Comparison of ENCODE assay signal across 22 cellular contexts in genomic region chr13:105904034-105904742, GRCh38.
"Had no signal": no experiment of that assay in that cellular context is flagged by ENCODE, and none has a peak within 500 bp of the region (broad histone marks: within the 10 kb centered on the region; RNA-seq: fewer than 3 reads in every experiment).

No MANE protein-coding gene starts in this region.

- ATAC-seq: heart right ventricle; naive thymus-derived CD4-positive, alpha-beta T cell; pancreas had no signal

- FAIRE-seq: pancreas had no signal

- H3K9me3 ChIP-seq: ascending aorta, esophagus squamous epithelium, heart right ventricle, left ventricle myocardium inferior, pancreas, right atrium auricular region, suprapubic skin, tibial nerve, vagina had no signal

- H3K27ac ChIP-seq: ascending aorta, esophagus squamous epithelium, heart right ventricle, left ventricle myocardium inferior, pancreas, right atrium auricular region, suprapubic skin, tibial nerve, vagina had no signal

- H3K4me1 ChIP-seq: ascending aorta, heart right ventricle, left ventricle myocardium inferior, pancreas, right atrium auricular region had no signal

- H3K36me3 ChIP-seq: ascending aorta, esophagus squamous epithelium, heart right ventricle, left ventricle myocardium inferior, pancreas, right atrium auricular region, suprapubic skin, tibial nerve, vagina had no signal

- H3K27me3 ChIP-seq: ascending aorta, esophagus squamous epithelium, heart right ventricle, pancreas, right atrium auricular region, suprapubic skin, tibial nerve, vagina had no signal

- DNase-seq: activated CD4-positive, alpha-beta T cell treated with anti-CD3 and anti-CD28 coated beads for 4 hours; activated CD4-positive, alpha-beta T cell treated with anti-CD3 and anti-CD28 coated beads, Interleukin-2, amount 50 U/mL, for 4 hours; activated gamma-delta T cell; activated naive CD4-positive, alpha-beta T cell treated with anti-CD3 and anti-CD28 coated beads, Interleukin-2, amount 10 ng/mL, durations not matched to agents 7 days and 5 days; activated naive CD8-positive, alpha-beta T cell treated with anti-CD3 and anti-CD28 coated beads, Interleukin-2, amount 10 ng/mL, durations not matched to agents 7 days and 5 days; endodermal cell; esophagus squamous epithelium; foreskin melanocyte; heart right ventricle; left ventricle myocardium inferior; naive thymus-derived CD4-positive, alpha-beta T cell; nucleus accumbens; pancreas; stimulated activated CD4-positive, alpha-beta T cell treated with anti-CD3 and anti-CD28 coated beads, Interleukin-15, amount 100 ng/mL, for 24 hours; stimulated activated CD4-positive, alpha-beta T cell treated with anti-CD3 and anti-CD28 coated beads, Interleukin-2, amount 100 ng/mL, for 24 hours; stimulated activated naive CD4-positive, alpha-beta T cell had no signal

- H3K4me3 ChIP-seq: ascending aorta, esophagus squamous epithelium, heart right ventricle, left ventricle myocardium inferior, lung, pancreas, right atrium auricular region, suprapubic skin, tibial nerve, vagina had no signal
